ENCODE assay signal across 8 cellular contexts in genomic region chr4:83009529-83009928, GRCh38. TPM values are rescaled to one million over a fixed set of nuclear protein-coding genes. Genes with fewer than 3 reads are reported as not detected.
A peak's percentile ranks its signal among the peaks of the same experiment; 100 is the strongest.
DNase-seq lines count a peak whose midpoint lies in the region; ATAC-seq and TF ChIP-seq lines count a peak whose summit lies in the region.

No MANE protein-coding gene starts in this region.

- no peaks in the 10 kb centered on the region for H3K27me3 Mint-ChIP-seq in mesothelial cell of epicardium (ENCODE audit: low read depth)

- in situ Hi-C loops in brain microvascular endothelial cell (cut with HindIII; ENCODE audit: low pct_ligation_motif_present, low sequenced_read_pairs): no loop called here

- no peaks in the 10 kb centered on the region for H3K9me3 Mint-ChIP-seq in mesothelial cell of epicardium

- POLR2A ChIA-PET in AG04449 (lab: Yijun Ruan, JAX): no interaction called here

- H3K36me3 Mint-ChIP-seq in mesothelial cell of epicardium: no peaks in the 10 kb centered on the region

- ATAC-seq in GM18519 (IDR thresholded peaks at IDR 0.05; ENCODE audit: low FRiP score, unreplicated experiment) (no peak), GM19023 (IDR thresholded peaks at IDR 0.05; ENCODE audit: unreplicated experiment) (no peak)

- H3K4me3 ChIP-seq in AG04449 (ENCODE audit: low read depth, low read length) (peak overlapping the region; percentile 75), HL-60 (replicated peaks; ENCODE audit: insufficient read depth, low read length) (peak overlapping the region; percentile 86), brain microvascular endothelial cell (ENCODE audit: low read depth, low read length) (peak overlapping the region; percentile 69)

- no peak for DNase-seq in AG04449 (ENCODE audit: low read depth, low spot score)
- peak in 1 of 2 experiments; percentile 16 for DNase-seq in HL-60 (ENCODE audit: low read depth in 1 of 2, low spot score in 1 of 2)
- DNase-seq in brain microvascular endothelial cell: no peak
- no peak for DNase-seq in mesothelial cell of epicardium (ENCODE audit: low spot score in 2 of 2, unreplicated experiment in 2 of 2)
- no peak for DNase-seq in epidermal melanocyte (ENCODE audit: insufficient read length, low spot score)
- DNase-seq in NCI-H1694 treated with DMSO at 0.1 percent for 48 hours (lab: John Stamatoyannopoulos, UW): no peak

- peak overlapping the region; percentile 95 for H3K27ac Mint-ChIP-seq in mesothelial cell of epicardium

- H3K36me3 ChIP-seq in brain microvascular endothelial cell (replicated peaks): no peaks in the 10 kb centered on the region

- CTCF ChIA-PET in AG04449 (lab: Yijun Ruan, JAX): interaction anchor here (3.4 kb wide), 1 partner anchor 110 kb away, joined by 8 read pairs; no protein-coding TSS in a partner anchor

- peaks cover 33% of the 10 kb centered on the region for H3K4me1 Mint-ChIP-seq in mesothelial cell of epicardium

- no peak for TF ChIP-seq CTCF in AG04449 (IDR thresholded peaks at IDR 0.05; ENCODE audit: insufficient read depth, low read length, missing control alignments)
- TF ChIP-seq CTCF in HL-60 (IDR thresholded peaks at IDR 0.05; ENCODE audit: insufficient read depth, low read length): no peak
- no peak for TF ChIP-seq CTCF in brain microvascular endothelial cell (IDR thresholded peaks at IDR 0.05; ENCODE audit: low read depth, low read length, missing control alignments)
- no peak for TF ChIP-seq CTCF in mesothelial cell of epicardium (IDR thresholded peaks at IDR 0.05; ENCODE audit: unreplicated experiment)

- peak overlapping the region; percentile 86 for H3K4me3 Mint-ChIP-seq in mesothelial cell of epicardium

- H3K27ac ChIP-seq in HL-60 (replicated peaks): peak overlapping the region; percentile 92
- H3K27ac ChIP-seq in brain microvascular endothelial cell: peak overlapping the region; percentile 95

- H3K27me3 ChIP-seq in HL-60 (ENCODE audit: insufficient read depth, poor library complexity, severe bottlenecking): no peaks in the 10 kb centered on the region
- H3K27me3 ChIP-seq in brain microvascular endothelial cell (replicated peaks): no peaks in the 10 kb centered on the region

RNA-seq across cellular contexts. Expression of gene LIN54, which starts 1.1 kb away (rescaled TPM):
- 12.9 to 13.1 TPM (median 12.9 TPM) in 3 replicates for total RNA-seq in mesothelial cell of epicardium

RNA-seq across cellular contexts. Expression of gene COPS4, which starts 25.5 kb away (rescaled TPM):
- total RNA-seq in mesothelial cell of epicardium: 34.1 to 39.6 TPM (median 36.6 TPM) in 3 replicates
